ENCODE assay signal across 2 cellular contexts in genomic region chr19:49496574-49497008, GRCh38.
TF ChIP-seq lines count a peak whose summit lies in the region.

No MANE protein-coding gene starts in this region.

TF ChIP-seq in HCT116, 20 proteins besides CTCF, POLR2A, EP300 and RAD21:
- TF ChIP-seq YY1 (IDR thresholded peaks at IDR 0.05; ENCODE audit: extremely low read depth, insufficient replicate concordance, low read depth, low read length) (no peak), ZFX (IDR thresholded peaks at IDR 0.05) (no peak), CBX3 (IDR thresholded peaks at IDR 0.05; ENCODE audit: low read depth) (no peak), EGR1 (IDR thresholded peaks at IDR 0.05; ENCODE audit: low read depth) (no peak), ATF3 (IDR thresholded peaks at IDR 0.05) (no peak), ZNF274 (IDR thresholded peaks at IDR 0.05; ENCODE audit: low read depth, low read length) (no peak), JUND (IDR thresholded peaks at IDR 0.05) (no peak), EZH2phosphoT487 (IDR thresholded peaks at IDR 0.05; ENCODE audit: borderline replicate concordance) (no peak), SIN3A (IDR thresholded peaks at IDR 0.05; ENCODE audit: low read depth) (no peak), CEBPB (IDR thresholded peaks at IDR 0.05; ENCODE audit: low read depth) (no peak; the same call in 1 of the 2 replicates)
- TF ChIP-seq, protein P1, sequence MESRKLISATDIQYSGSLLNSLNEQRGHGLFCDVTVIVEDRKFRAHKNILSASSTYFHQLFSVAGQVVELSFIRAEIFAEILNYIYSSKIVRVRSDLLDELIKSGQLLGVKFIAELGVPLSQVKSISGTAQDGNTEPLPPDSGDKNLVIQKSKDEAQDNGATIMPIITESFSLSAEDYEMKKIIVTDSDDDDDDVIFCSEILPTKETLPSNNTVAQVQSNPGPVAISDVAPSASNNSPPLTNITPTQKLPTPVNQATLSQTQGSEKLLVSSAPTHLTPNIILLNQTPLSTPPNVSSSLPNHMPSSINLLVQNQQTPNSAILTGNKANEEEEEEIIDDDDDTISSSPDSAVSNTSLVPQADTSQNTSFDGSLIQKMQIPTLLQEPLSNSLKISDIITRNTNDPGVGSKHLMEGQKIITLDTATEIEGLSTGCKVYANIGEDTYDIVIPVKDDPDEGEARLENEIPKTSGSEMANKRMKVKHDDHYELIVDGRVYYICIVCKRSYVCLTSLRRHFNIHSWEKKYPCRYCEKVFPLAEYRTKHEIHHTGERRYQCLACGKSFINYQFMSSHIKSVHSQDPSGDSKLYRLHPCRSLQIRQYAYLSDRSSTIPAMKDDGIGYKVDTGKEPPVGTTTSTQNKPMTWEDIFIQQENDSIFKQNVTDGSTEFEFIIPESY (IDR thresholded peaks at IDR 0.05; ENCODE audit: extremely low read depth, insufficient replicate concordance, low read length), result no peak
- TF ChIP-seq, protein P2, sequence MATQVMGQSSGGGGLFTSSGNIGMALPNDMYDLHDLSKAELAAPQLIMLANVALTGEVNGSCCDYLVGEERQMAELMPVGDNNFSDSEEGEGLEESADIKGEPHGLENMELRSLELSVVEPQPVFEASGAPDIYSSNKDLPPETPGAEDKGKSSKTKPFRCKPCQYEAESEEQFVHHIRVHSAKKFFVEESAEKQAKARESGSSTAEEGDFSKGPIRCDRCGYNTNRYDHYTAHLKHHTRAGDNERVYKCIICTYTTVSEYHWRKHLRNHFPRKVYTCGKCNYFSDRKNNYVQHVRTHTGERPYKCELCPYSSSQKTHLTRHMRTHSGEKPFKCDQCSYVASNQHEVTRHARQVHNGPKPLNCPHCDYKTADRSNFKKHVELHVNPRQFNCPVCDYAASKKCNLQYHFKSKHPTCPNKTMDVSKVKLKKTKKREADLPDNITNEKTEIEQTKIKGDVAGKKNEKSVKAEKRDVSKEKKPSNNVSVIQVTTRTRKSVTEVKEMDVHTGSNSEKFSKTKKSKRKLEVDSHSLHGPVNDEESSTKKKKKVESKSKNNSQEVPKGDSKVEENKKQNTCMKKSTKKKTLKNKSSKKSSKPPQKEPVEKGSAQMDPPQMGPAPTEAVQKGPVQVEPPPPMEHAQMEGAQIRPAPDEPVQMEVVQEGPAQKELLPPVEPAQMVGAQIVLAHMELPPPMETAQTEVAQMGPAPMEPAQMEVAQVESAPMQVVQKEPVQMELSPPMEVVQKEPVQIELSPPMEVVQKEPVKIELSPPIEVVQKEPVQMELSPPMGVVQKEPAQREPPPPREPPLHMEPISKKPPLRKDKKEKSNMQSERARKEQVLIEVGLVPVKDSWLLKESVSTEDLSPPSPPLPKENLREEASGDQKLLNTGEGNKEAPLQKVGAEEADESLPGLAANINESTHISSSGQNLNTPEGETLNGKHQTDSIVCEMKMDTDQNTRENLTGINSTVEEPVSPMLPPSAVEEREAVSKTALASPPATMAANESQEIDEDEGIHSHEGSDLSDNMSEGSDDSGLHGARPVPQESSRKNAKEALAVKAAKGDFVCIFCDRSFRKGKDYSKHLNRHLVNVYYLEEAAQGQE (IDR thresholded peaks at IDR 0.05; ENCODE audit: low read depth), result no peak
- TF ChIP-seq, protein P3, sequence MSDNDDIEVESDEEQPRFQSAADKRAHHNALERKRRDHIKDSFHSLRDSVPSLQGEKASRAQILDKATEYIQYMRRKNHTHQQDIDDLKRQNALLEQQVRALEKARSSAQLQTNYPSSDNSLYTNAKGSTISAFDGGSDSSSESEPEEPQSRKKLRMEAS (IDR thresholded peaks at IDR 0.05), result no peak

TF ChIP-seq in HEK293T, 16 proteins besides CTCF, POLR2A, EP300 and RAD21:
- TF ChIP-seq NFRKB (IDR thresholded peaks at IDR 0.05) (no peak), ARNT (IDR thresholded peaks at IDR 0.05) (no peak), ELF4 (IDR thresholded peaks at IDR 0.05) (no peak), SUZ12 (IDR thresholded peaks at IDR 0.05) (no peak), FOXM1 (IDR thresholded peaks at IDR 0.05; ENCODE audit: borderline replicate concordance) (no peak), HDGF (IDR thresholded peaks at IDR 0.05; ENCODE audit: borderline replicate concordance) (no peak), TARDBP (IDR thresholded peaks at IDR 0.05) (no peak), LEF1 (IDR thresholded peaks at IDR 0.05; ENCODE audit: borderline replicate concordance) (no peak), BHLHE40 (IDR thresholded peaks at IDR 0.05; ENCODE audit: borderline replicate concordance) (no peak), SP1 (IDR thresholded peaks at IDR 0.05) (no peak), CTBP1 (IDR thresholded peaks at IDR 0.05; ENCODE audit: borderline replicate concordance) (no peak), L3MBTL2 (conservative IDR thresholded peaks at IDR 0.05) (no peak), FOXA1 (IDR thresholded peaks at IDR 0.05) (no peak), PKNOX1 (IDR thresholded peaks at IDR 0.05) (no peak), FOXK2 (IDR thresholded peaks at IDR 0.05) (no peak), ZNF384 (IDR thresholded peaks at IDR 0.05) (no peak)
